Comparison of ENCODE assay signal across 22 cellular contexts in genomic region chr7:37993060-37993501, GRCh38.
A peak's percentile ranks its signal among the peaks of the same experiment; 100 is the strongest.
DNase-seq lines count a peak whose midpoint lies in the region; ATAC-seq, FAIRE-seq and TF ChIP-seq lines count a peak whose summit lies in the region.
"Had no signal": no experiment of that assay in that cellular context is flagged by ENCODE, and none has a peak within 500 bp of the region (broad histone marks: within the 10 kb centered on the region; RNA-seq: fewer than 3 reads in every experiment).

No MANE protein-coding gene starts in this region.

- H3K27me3 Mint-ChIP-seq in stimulated activated naive B cell treated with anti-CD40 and anti-IgM and Interleukin-4, amounts not matched to agents 10 μg/mL and 1 μg/mL and 100 μg/mL, for 72 hours = no peaks in the 10 kb centered on the region
- no peaks in the 10 kb centered on the region for H3K27me3 Mint-ChIP-seq in MCF 10A (ENCODE audit: insufficient read depth, unreplicated experiment)
- H3K27me3 Mint-ChIP-seq: activated CD4-positive, alpha-beta memory T cell treated with anti-CD3 and anti-CD28 coated beads for 36 hours had no signal

- peak; percentile 71 for FAIRE-seq in GM19239 (lab: Jason Lieb, UNC)
- FAIRE-seq: frontal cortex had no signal

- H3K4me1 Mint-ChIP-seq in stimulated activated naive B cell treated with anti-CD40 and anti-IgM and Interleukin-4, amounts not matched to agents 10 μg/mL and 1 μg/mL and 100 μg/mL, for 72 hours = no peaks in the 10 kb centered on the region
- no peaks in the 10 kb centered on the region for H3K4me1 Mint-ChIP-seq in MCF 10A (ENCODE audit: insufficient read depth, unreplicated experiment)
- H3K4me1 Mint-ChIP-seq: activated B cell treated with CpG ODN at 0.5 μM for 24 hours; activated naive CD8-positive, alpha-beta T cell treated with anti-CD3 and anti-CD28 coated beads for 36 hours had no signal

- peaks cover 3 to 14% of the 10 kb centered on the region in 2 donors for H3K9me3 Mint-ChIP-seq in stimulated activated naive B cell treated with anti-CD40 and anti-IgM and Interleukin-4, amounts not matched to agents 10 μg/mL and 1 μg/mL and 100 μg/mL, for 72 hours
- peaks cover 7% of the 10 kb centered on the region for H3K9me3 Mint-ChIP-seq in MCF 10A (ENCODE audit: unreplicated experiment)

- no peak overlapping the region for H3K27ac Mint-ChIP-seq in stimulated activated naive B cell treated with anti-CD40 and anti-IgM and Interleukin-4, amounts not matched to agents 10 μg/mL and 1 μg/mL and 100 μg/mL, for 72 hours
- no peak overlapping the region for H3K27ac Mint-ChIP-seq in MCF 10A (ENCODE audit: low read depth, unreplicated experiment)
- H3K27ac Mint-ChIP-seq: activated B cell treated with CpG ODN at 0.5 μM for 24 hours; activated CD4-positive, alpha-beta memory T cell treated with anti-CD3 and anti-CD28 coated beads for 36 hours; activated naive CD8-positive, alpha-beta T cell treated with anti-CD3 and anti-CD28 coated beads for 36 hours had no signal

- CTCF ChIA-PET in MCF 10A (lab: Yijun Ruan, JAX) = interaction anchor here (0.6 to 0.9 kb wide), 2 partner anchors 92 to 376 kb away, joined by 3 read pairs; no protein-coding TSS in a partner anchor

- peak; percentile 71 for ATAC-seq in HG02759 (IDR thresholded peaks at IDR 0.05; ENCODE audit: unreplicated experiment)
- peak; percentile 63 for ATAC-seq in HG03280 (IDR thresholded peaks at IDR 0.05; ENCODE audit: unreplicated experiment)
- peak; percentile 42 to 53 for ATAC-seq in stimulated activated naive B cell treated with anti-CD40 and anti-IgM and Interleukin-4, amounts not matched to agents 10 μg/mL and 1 μg/mL and 100 μg/mL, for 72 hours (replicated peaks)
- no peak for ATAC-seq in HG02840 (IDR thresholded peaks at IDR 0.05; ENCODE audit: low FRiP score, unreplicated experiment)
- ATAC-seq: left lung, Panc1 had no signal

- DNase-seq in GM19239 (ENCODE audit: insufficient read length, low spot score) (no peak), MCF 10A (ENCODE audit: unreplicated experiment) (no peak), NCI-H1092 (lab: John Stamatoyannopoulos, UW) (no peak), DMS53 treated with DMSO at 0.1 percent for 48 hours (lab: John Stamatoyannopoulos, UW; ENCODE audit: unreplicated experiment) (no peak)
- no peak for DNase-seq in stimulated activated naive B cell treated with anti-CD40 and anti-IgM and Interleukin-4, amounts not matched to agents 10 μg/mL and 1 μg/mL and 100 μg/mL, for 72 hours
- DNase-seq: activated B cell treated with CpG ODN at 0.5 μM for 24 hours; activated CD4-positive, alpha-beta memory T cell treated with anti-CD3 and anti-CD28 coated beads for 36 hours; activated naive CD8-positive, alpha-beta T cell treated with anti-CD3 and anti-CD28 coated beads for 36 hours; esophagus squamous epithelium; HCEC 1CT; hypothalamus; left lung; mesendoderm; NCI-H187; NCI-H2171 treated with DMSO at 0.1 percent for 48 hours; NCI-H524; trophoblast cell had no signal

- POLR2A ChIA-PET in MCF 10A (lab: Yijun Ruan, JAX) = no interaction called here

- intact Hi-C loops in MCF 10A (cut with micrococcal nuclease) = no loop called here

- TF ChIP-seq CTCF in MCF 10A (IDR thresholded peaks at IDR 0.05; ENCODE audit: unreplicated experiment) = no peak

- H3K36me3 Mint-ChIP-seq in stimulated activated naive B cell treated with anti-CD40 and anti-IgM and Interleukin-4, amounts not matched to agents 10 μg/mL and 1 μg/mL and 100 μg/mL, for 72 hours = peaks cover 0 to 1% of the 10 kb centered on the region in 2 donors
- H3K36me3 Mint-ChIP-seq in MCF 10A (ENCODE audit: insufficient read depth, unreplicated experiment) = no peaks in the 10 kb centered on the region
- H3K36me3 Mint-ChIP-seq: activated CD4-positive, alpha-beta memory T cell treated with anti-CD3 and anti-CD28 coated beads for 36 hours; activated naive CD8-positive, alpha-beta T cell treated with anti-CD3 and anti-CD28 coated beads for 36 hours had no signal

- H3K4me3 Mint-ChIP-seq in stimulated activated naive B cell treated with anti-CD40 and anti-IgM and Interleukin-4, amounts not matched to agents 10 μg/mL and 1 μg/mL and 100 μg/mL, for 72 hours = no peak overlapping the region
- no peak overlapping the region for H3K4me3 Mint-ChIP-seq in MCF 10A (ENCODE audit: unreplicated experiment)
- H3K4me3 Mint-ChIP-seq: activated B cell treated with CpG ODN at 0.5 μM for 24 hours; activated CD4-positive, alpha-beta memory T cell treated with anti-CD3 and anti-CD28 coated beads for 36 hours; activated naive CD8-positive, alpha-beta T cell treated with anti-CD3 and anti-CD28 coated beads for 36 hours had no signal

- no TSS peak for BruUV-seq in MCF 10A (replicated peaks; lab: Mats Ljungman, UMichigan)
